ENCODE assay signal across 10 cellular contexts in genomic region chr6:42774201-42774600, GRCh38. TPM values are rescaled to one million over a fixed set of nuclear protein-coding genes. Genes with fewer than 3 reads are reported as not detected.
A peak's percentile ranks its signal among the peaks of the same experiment; 100 is the strongest.
DNase-seq lines count a peak whose midpoint lies in the region; ATAC-seq, FAIRE-seq and TF ChIP-seq lines count a peak whose summit lies in the region.
"Had no signal": no experiment of that assay in that cellular context is flagged by ENCODE, and none has a peak within 500 bp of the region (broad histone marks: within the 10 kb centered on the region; RNA-seq: fewer than 3 reads in every experiment).

No MANE protein-coding gene starts in this region.

- H4K20me1 ChIP-seq in GM23338 (replicated peaks; ENCODE audit: insufficient read depth): no peaks in the 10 kb centered on the region

- H3K4me1 Mint-ChIP-seq in GM23338 (peaks cover 45% of the 10 kb centered on the region), WTC11 (peaks cover 37% of the 10 kb centered on the region)
- H3K4me1 Mint-ChIP-seq in dendritic cell treated with granulocyte-macrophage colony-stimulating factor and Interleukin-4, amounts not matched to agents 40 ng/mL and 50 ng/mL, for 4 days (ENCODE audit: low read depth): peaks cover 43% of the 10 kb centered on the region

- H3K36me3 ChIP-seq in GM23338 (ENCODE audit: insufficient read depth): no peaks in the 10 kb centered on the region
- H3K36me3 ChIP-seq in prostate gland: no peaks in the 10 kb centered on the region
- H3K36me3 ChIP-seq in SJCRH30: no peaks in the 10 kb centered on the region

- 95% methylated on average over 4 of the region's 4 CpGs for WGBS in prostate gland

- H3K27ac ChIP-seq in GM23338 (ENCODE audit: low read depth): 0 out of 2 replicates have a peak overlapping the region, but pooled peaks have one; percentile 39
- H3K27ac ChIP-seq in prostate gland: no peak overlapping the region
- H3K27ac ChIP-seq in SJCRH30: no peak overlapping the region

- TF ChIP-seq POLR2A in prostate gland (IDR thresholded peaks at IDR 0.05) (no peak), H54 (IDR thresholded peaks at IDR 0.05; ENCODE audit: low read depth, low read length) (no peak)

- no peak overlapping the region for H3K4me3 Mint-ChIP-seq in GM23338
- H3K4me3 Mint-ChIP-seq in WTC11: no peak overlapping the region
- peak overlapping the region; percentile 32 for H3K4me3 Mint-ChIP-seq in dendritic cell treated with granulocyte-macrophage colony-stimulating factor and Interleukin-4, amounts not matched to agents 40 ng/mL and 50 ng/mL, for 4 days

- ATAC-seq in GM23338 (no peak), WTC11 (no peak)

- no peak overlapping the region for H2AFZ ChIP-seq in GM23338

- TF ChIP-seq CTCF in GM23338 (conservative IDR thresholded peaks at IDR 0.05; ENCODE audit: low read depth in 2 of 2) (no peak), WTC11 (IDR thresholded peaks at IDR 0.05) (no peak), prostate gland (IDR thresholded peaks at IDR 0.05) (no peak)

- H3K9me3 ChIP-seq in prostate gland: no peaks in the 10 kb centered on the region
- no peaks in the 10 kb centered on the region for H3K9me3 ChIP-seq in SJCRH30 (replicated peaks)

- H3K9me3 Mint-ChIP-seq in GM23338 (no peaks in the 10 kb centered on the region; the same call in 2 of the 3 replicates), WTC11 (no peaks in the 10 kb centered on the region)
- no peaks in the 10 kb centered on the region for H3K9me3 Mint-ChIP-seq in dendritic cell treated with granulocyte-macrophage colony-stimulating factor and Interleukin-4, amounts not matched to agents 40 ng/mL and 50 ng/mL, for 4 days

- no peaks in the 10 kb centered on the region for H3K9me2 ChIP-seq in GM23338 (ENCODE audit: insufficient read depth)

- CTCF ChIA-PET in WTC11 (lab: Charles Lee): no interaction called here

- POLR2A ChIA-PET in WTC11 (lab: Charles Lee): interaction anchor here (1.0 kb wide), 1 partner anchor 28 kb away, joined by 3 read pairs; the partner anchor contains the start of gene TBCC

- H3K27ac Mint-ChIP-seq in GM23338 (no peak overlapping the region), WTC11 (peak overlapping the region; percentile 5; the same call in 1 of the 2 replicates)
- peak overlapping the region; percentile 96 for H3K27ac Mint-ChIP-seq in dendritic cell treated with granulocyte-macrophage colony-stimulating factor and Interleukin-4, amounts not matched to agents 40 ng/mL and 50 ng/mL, for 4 days

- H3K4me3 ChIP-seq in GM23338 (no peak overlapping the region), prostate gland (no peak overlapping the region), SJCRH30 (no peak overlapping the region)

- H3K4me1 ChIP-seq in GM23338 (ENCODE audit: insufficient read depth) (peaks cover 14% of the 10 kb centered on the region), prostate gland (replicated peaks) (no peaks in the 10 kb centered on the region), SJCRH30 (no peaks in the 10 kb centered on the region)

- intact Hi-C loops in dendritic cell treated with granulocyte-macrophage colony-stimulating factor and Interleukin-4, amounts not matched to agents 40 ng/mL and 50 ng/mL, for 4 days (cut with micrococcal nuclease): loop anchor here (2.0 kb wide), 1 partner anchor 27 kb away; the partner anchor contains the start of gene TBCC
- intact Hi-C loops in prostate gland (cut with DNase I): no loop called here

- H3K36me3 Mint-ChIP-seq in GM23338 (ENCODE audit: low read depth) (no peaks in the 10 kb centered on the region), WTC11 (no peaks in the 10 kb centered on the region)
- no peaks in the 10 kb centered on the region for H3K36me3 Mint-ChIP-seq in dendritic cell treated with granulocyte-macrophage colony-stimulating factor and Interleukin-4, amounts not matched to agents 40 ng/mL and 50 ng/mL, for 4 days (ENCODE audit: low read depth)

- no peak for DNase-seq in GM23338 (ENCODE audit: low spot score)
- no peak for DNase-seq in WTC11 (ENCODE audit: low spot score)
- DNase-seq in stimulated activated CD4-positive, alpha-beta T cell treated with anti-CD3 and anti-CD28 coated beads, Interleukin-4, amount 100 ng/mL, for 4 hours: peak; percentile 17 to 24
- no peak for DNase-seq in HPDE6-E6E7 (ENCODE audit: extremely low spot score)
- no peak for DNase-seq in prostate gland (ENCODE audit: low spot score)
- no peak for DNase-seq in H54 (ENCODE audit: insufficient read length, low spot score)
- no peak for DNase-seq in SJCRH30
- DNase-seq: NCI-H1436 had no signal

- H3K79me2 ChIP-seq in GM23338 (replicated peaks; ENCODE audit: insufficient read depth): peaks cover 8% of the 10 kb centered on the region; the same call in 1 of the 2 replicates

- 0 out of 2 replicates have a peak, but pooled peaks cover 9% of the 10 kb centered on the region for H3F3A ChIP-seq in GM23338 (replicated peaks; ENCODE audit: low read depth)

- no peak for FAIRE-seq in H54 (lab: Jason Lieb, UNC)
- FAIRE-seq: endometrium had no signal

- no peaks in the 10 kb centered on the region for H3K27me3 ChIP-seq in GM23338 (ENCODE audit: insufficient read depth)
- H3K27me3 ChIP-seq in prostate gland (replicated peaks; ENCODE audit: insufficient read depth): no peaks in the 10 kb centered on the region
- H3K27me3 ChIP-seq in SJCRH30: no peaks in the 10 kb centered on the region

- H3K27me3 Mint-ChIP-seq in GM23338 (ENCODE audit: insufficient read depth, low read depth, poor library complexity) (peaks cover 19% of the 10 kb centered on the region), WTC11 (ENCODE audit: low read depth) (no peaks in the 10 kb centered on the region)
- H3K27me3 Mint-ChIP-seq in dendritic cell treated with granulocyte-macrophage colony-stimulating factor and Interleukin-4, amounts not matched to agents 40 ng/mL and 50 ng/mL, for 4 days: peaks cover 12% of the 10 kb centered on the region

- no peak overlapping the region for H3K4me2 ChIP-seq in GM23338

TF ChIP-seq in GM23338, 12 proteins besides CTCF, POLR2A, EP300 and RAD21:
- TF ChIP-seq ETS1 (IDR thresholded peaks at IDR 0.05) (no peak), ZNF331 (CRISPR knock-in tag; IDR thresholded peaks at IDR 0.05; ENCODE audit: low read depth) (no peak)

TF ChIP-seq in WTC11, 78 proteins besides CTCF, POLR2A, EP300 and RAD21 (continues in another document):
- TF ChIP-seq ZNF232 (CRISPR knock-in tag; IDR thresholded peaks at IDR 0.05) (no peak), ATF2 (CRISPR knock-in tag; IDR thresholded peaks at IDR 0.05; ENCODE audit: borderline replicate concordance, low read depth) (no peak), NR2C2 (CRISPR knock-in tag; IDR thresholded peaks at IDR 0.05) (no peak), IRF2 (CRISPR knock-in tag; IDR thresholded peaks at IDR 0.05; ENCODE audit: borderline replicate concordance, low read depth) (no peak), PRRX2 (CRISPR knock-in tag; IDR thresholded peaks at IDR 0.05) (no peak), ZNF416 (CRISPR knock-in tag; IDR thresholded peaks at IDR 0.05) (no peak), ATF6 (CRISPR knock-in tag; IDR thresholded peaks at IDR 0.05) (no peak)

RNA-seq across cellular contexts. Expression of gene BICRAL, which starts 7.7 kb away (rescaled TPM):
- total RNA-seq in GM23338 (2014; rRNA removed; shearing (Covaris generic)): 11.0 and 11.7 TPM in 2 replicates
- polyA plus RNA-seq in GM23338 (2016; fragmentation: Nextera tagmentation; extraction: Ambion mirVana): 3.4 and 3.6 TPM in 2 replicates
- total RNA-seq in WTC11 (2021) (9.4 to 10.3 TPM (median 9.7 TPM) in 3 replicates), prostate gland (10 to 100 TPM; 21.0 to 26.2 TPM)
- 4.4 and 4.8 TPM in 2 replicates for total RNA-seq in SJCRH30 (2014; rRNA removed; shearing (Covaris generic))

RNA-seq across cellular contexts. Expression of gene TBCC, which starts 28.3 kb away (rescaled TPM):
- 45.0 and 59.5 TPM in 2 replicates for total RNA-seq in GM23338 (2014; rRNA removed; shearing (Covaris generic))
- 45.3 and 48.3 TPM in 2 replicates for polyA plus RNA-seq in GM23338 (2016; fragmentation: Nextera tagmentation; extraction: Ambion mirVana)
- total RNA-seq in WTC11 (2021) (24.7 to 27.3 TPM (median 25.0 TPM) in 3 replicates), prostate gland (10 to 100 TPM; 43.4 to 59.8 TPM)
- 34.1 and 38.0 TPM in 2 replicates for total RNA-seq in SJCRH30 (2014; rRNA removed; shearing (Covaris generic))

RNA-seq across cellular contexts. Expression of gene PRPH2, which starts 51.8 kb away (rescaled TPM):
- total RNA-seq in GM23338 (2014; rRNA removed; shearing (Covaris generic)): 0.52 and 0.89 TPM in 2 replicates
- 0.21 and 0.50 TPM in 2 replicates for polyA plus RNA-seq in GM23338 (2016; fragmentation: Nextera tagmentation; extraction: Ambion mirVana)
- total RNA-seq in WTC11 (2021): 1.0 to 1.9 TPM (median 1.6 TPM) in 3 replicates
- total RNA-seq in prostate gland: 1 to 10 TPM in 1 of 2 donors, under 1 TPM in 1; 0.27 to 3.3 TPM
- total RNA-seq in SJCRH30 (2014; rRNA removed; shearing (Covaris generic)): 1.9 and 2.1 TPM in 2 replicates

Comparison
In these comparisons a context has a peak if more than half of its experiments do, and no peak if none do; other contexts are left out.
1. DNase-seq: peak in stimulated activated CD4-positive, alpha-beta T cell treated with anti-CD3 and anti-CD28 coated beads, Interleukin-4, amount 100 ng/mL, for 4 hours (2 of 2); none in GM23338 (single experiment), WTC11 (single experiment), HPDE6-E6E7 (single experiment), prostate gland (single experiment), H54 (single experiment) and SJCRH30 (0 of 2).